8 cellular contexts compared by ENCODE assay signal in genomic region chr4:163494360-163495241, GRCh38. TPM values are rescaled to one million over a fixed set of nuclear protein-coding genes. Genes with fewer than 3 reads are reported as not detected.
DNase-seq lines count a peak whose midpoint lies in the region; ATAC-seq and TF ChIP-seq lines count a peak whose summit lies in the region.

Gene TMA16 (plus strand): TSS chr4:163494690. CDS start chr4:163494802, 112 bp downstream.

- H3K4me3 Mint-ChIP-seq in nephron progenitor cell: peak within 1 kb of the TSS; percentile 98
- peak within 1 kb of the TSS; percentile 99 to 100 for H3K4me3 Mint-ChIP-seq in stimulated activated naive CD8-positive, alpha-beta T cell treated with anti-CD3 and anti-CD28 coated beads, Interleukin-15, amount 100 ng/mL, for 72 hours

- peak; percentile 94 for ATAC-seq in stimulated activated naive CD8-positive, alpha-beta T cell treated with anti-CD3 and anti-CD28 coated beads, Interleukin-15, amount 100 ng/mL, for 72 hours

- H3K9me3 Mint-ChIP-seq in nephron progenitor cell: no peaks in the 10 kb centered on the region
- H3K9me3 Mint-ChIP-seq in stimulated activated naive CD8-positive, alpha-beta T cell treated with anti-CD3 and anti-CD28 coated beads, Interleukin-15, amount 100 ng/mL, for 72 hours: no peaks in the 10 kb centered on the region

- TF ChIP-seq CTCF in LNCaP clone FGC (IDR thresholded peaks at IDR 0.05; ENCODE audit: control insufficient read depth, extremely low read depth, insufficient read depth): no peak
- no peak for TF ChIP-seq CTCF in fibroblast of the aortic adventitia (IDR thresholded peaks at IDR 0.05; ENCODE audit: insufficient read depth, low read length)
- TF ChIP-seq CTCF in nephron progenitor cell (IDR thresholded peaks at IDR 0.05): no peak

- DNase-seq in EH (ENCODE audit: low read depth) (peak; percentile 95), GOT3 (lab: John Stamatoyannopoulos, UW) (peak; percentile 53), LNCaP clone FGC (ENCODE audit: low read depth) (peak; percentile 94), fibroblast of the aortic adventitia (ENCODE audit: low read depth) (peak; percentile 96), nephron progenitor cell (peak; percentile 79)
- peak; percentile 71 for DNase-seq in activated effector memory CD4-positive, alpha-beta T cell treated with Interleukin-2 at 50 U/mL for 16 hours
- DNase-seq in stimulated activated naive CD8-positive, alpha-beta T cell treated with anti-CD3 and anti-CD28 coated beads, Interleukin-15, amount 100 ng/mL, for 72 hours: peak; percentile 87 to 93

- peak; percentile 87 for TF ChIP-seq POLR2A in Raji (IDR thresholded peaks at IDR 0.05; ENCODE audit: insufficient read depth, low read depth, low read length)

- H3K27me3 Mint-ChIP-seq in nephron progenitor cell (ENCODE audit: low read depth, poor library complexity): no peaks in the 10 kb centered on the region
- H3K27me3 Mint-ChIP-seq in stimulated activated naive CD8-positive, alpha-beta T cell treated with anti-CD3 and anti-CD28 coated beads, Interleukin-15, amount 100 ng/mL, for 72 hours: peaks cover 9% of the 10 kb centered on the region

- H3K4me3 ChIP-seq in LNCaP clone FGC (ENCODE audit: low read depth, low read length) (peak within 1 kb of the TSS; percentile 82), fibroblast of the aortic adventitia (ENCODE audit: low read depth, low read length) (peak within 1 kb of the TSS; percentile 88)

- H3K27ac Mint-ChIP-seq in nephron progenitor cell: peak within 1 kb of the TSS; percentile 100
- peak within 1 kb of the TSS; percentile 99 to 100 for H3K27ac Mint-ChIP-seq in stimulated activated naive CD8-positive, alpha-beta T cell treated with anti-CD3 and anti-CD28 coated beads, Interleukin-15, amount 100 ng/mL, for 72 hours

- peaks cover 25% of the 10 kb centered on the region for H3K36me3 Mint-ChIP-seq in nephron progenitor cell (ENCODE audit: low read depth)

- H3K4me1 Mint-ChIP-seq in nephron progenitor cell: peaks cover 20% of the 10 kb centered on the region
- H3K4me1 Mint-ChIP-seq in stimulated activated naive CD8-positive, alpha-beta T cell treated with anti-CD3 and anti-CD28 coated beads, Interleukin-15, amount 100 ng/mL, for 72 hours: peaks cover 22% of the 10 kb centered on the region

RNA-seq across cellular contexts. Expression of gene TMA16, which starts in this region (rescaled TPM):
- total RNA-seq in fibroblast of the aortic adventitia (ENCODE audit: low replicate concordance): 23.1 and 40.2 TPM in 2 replicates

Comparison
In these comparisons a context has a peak if more than half of its experiments do, and no peak if none do; other contexts are left out.
1. Peak in every context shown above with its lines: DNase-seq, ATAC-seq and H3K4me3 ChIP-seq.